ENCODE assay signal across 20 cellular contexts in the genomic region with DNA sequence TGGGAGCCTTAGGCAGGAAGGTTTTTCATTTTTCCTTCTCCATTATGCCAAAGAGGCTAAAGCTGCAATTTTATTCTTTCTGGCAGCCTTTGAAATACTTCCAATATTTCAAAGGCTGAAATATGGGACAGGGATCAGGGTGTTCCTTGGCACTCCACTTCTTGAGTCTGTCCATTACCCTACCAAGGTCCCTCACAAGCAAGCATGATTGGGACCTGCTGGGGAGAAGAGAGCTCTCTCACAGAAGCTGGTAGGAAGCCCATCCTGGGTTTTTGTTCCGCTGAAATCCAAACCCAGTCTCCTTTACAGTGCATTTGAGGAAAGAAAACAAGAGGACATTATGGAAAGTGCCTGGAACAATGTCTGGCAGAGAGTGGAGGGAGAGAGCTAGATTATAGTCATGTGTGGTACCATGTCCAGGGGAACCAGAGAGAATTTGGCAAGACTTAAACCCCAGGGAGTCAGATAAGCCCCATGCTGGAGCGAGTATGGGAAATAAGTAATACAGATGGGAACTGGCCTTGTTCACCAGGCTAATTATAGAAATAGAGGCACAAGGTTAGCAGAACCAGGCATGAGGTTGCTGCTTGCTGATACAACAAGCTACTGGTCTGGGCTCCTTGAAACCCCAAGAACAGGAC.
DNase-seq lines count a peak whose midpoint lies in the region; ATAC-seq and TF ChIP-seq lines count a peak whose summit lies in the region.
"Had no signal": no experiment of that assay in that cellular context is flagged by ENCODE, and none has a peak within 500 bp of the region (broad histone marks: within the 10 kb centered on the region; RNA-seq: fewer than 3 reads in every experiment).

No MANE protein-coding gene starts in this region.

- no peaks in the 10 kb centered on the region for H3K27me3 ChIP-seq in right atrium auricular region
- peaks cover 39% of the 10 kb centered on the region for H3K27me3 ChIP-seq in HCT116 (ENCODE audit: insufficient read depth, low read length)
- H3K27me3 ChIP-seq: BE2C; BLaER1 treated with 17β-estradiol and CSF1 and Interleukin-3, amounts not matched to agents 10 nM and 100 nM had no signal

- H3K79me2 ChIP-seq in HCT116 (ENCODE audit: insufficient read depth, low read length): no peaks in the 10 kb centered on the region

- H3K36me3 ChIP-seq in right atrium auricular region (no peaks in the 10 kb centered on the region), HCT116 (ENCODE audit: control insufficient read depth in 1 of 2, insufficient read depth in 2 of 2, low read length in 2 of 2) (no peaks in the 10 kb centered on the region)
- H3K36me3 ChIP-seq: BE2C; BLaER1 treated with 17β-estradiol and CSF1 and Interleukin-3, amounts not matched to agents 10 nM and 100 nM had no signal

- TF ChIP-seq RAD21 in HCT116 (IDR thresholded peaks at IDR 0.05; ENCODE audit: low read depth): no peak

- TF ChIP-seq POLR2A in HCT116 (IDR thresholded peaks at IDR 0.05; ENCODE audit: borderline replicate concordance, extremely low read depth, insufficient read depth, insufficient read length): no peak

- no peaks in the 10 kb centered on the region for H4K20me1 ChIP-seq in HCT116 (ENCODE audit: insufficient read depth)
- H4K20me1 ChIP-seq: BLaER1 treated with 17β-estradiol and CSF1 and Interleukin-3, amounts not matched to agents 10 nM and 100 nM had no signal

- no TSS peak for BruUV-seq in HCT116 (replicated peaks; lab: Mats Ljungman, UMichigan)

- no peak overlapping the region for H2AFZ ChIP-seq in HCT116 (ENCODE audit: low read depth, low read length, poor library complexity, severe bottlenecking)
- H2AFZ ChIP-seq: GM23338 had no signal

- intact Hi-C loops in Right ventricle myocardium inferior (cut with DNase I) (no loop called here), HCT116 (cut with micrococcal nuclease) (no loop called here), left ventricle myocardium superior (cut with micrococcal nuclease) (no loop called here)

- no peaks in the 10 kb centered on the region for H3K4me1 ChIP-seq in right atrium auricular region
- no peaks in the 10 kb centered on the region for H3K4me1 ChIP-seq in HCT116 (ENCODE audit: control insufficient read depth in 1 of 2, insufficient read depth in 2 of 2, low read length in 2 of 2)
- H3K4me1 ChIP-seq: A549; BE2C; BLaER1 treated with 17β-estradiol and CSF1 and Interleukin-3, amounts not matched to agents 10 nM and 100 nM; Caco-2 had no signal

- no peaks in the 10 kb centered on the region for H3K9me2 ChIP-seq in HCT116 (ENCODE audit: insufficient read depth)

- ATAC-seq in Right ventricle myocardium inferior (peak; percentile 76), HCT116 (no peak), left ventricle myocardium superior (peak; percentile 73)
- ATAC-seq: A549, GM23338 had no signal

- no peak overlapping the region for H3K4me2 ChIP-seq in HCT116 (ENCODE audit: low read length)
- H3K4me2 ChIP-seq: A549; BLaER1 treated with 17β-estradiol and CSF1 and Interleukin-3, amounts not matched to agents 10 nM and 100 nM; GM23338 had no signal

- DNase-seq in Right ventricle myocardium inferior (ENCODE audit: missing footprints): no peak
- no peak for DNase-seq in right atrium auricular region (ENCODE audit: low spot score)
- DNase-seq in HCT116 (ENCODE audit: low read depth, low spot score): no peak
- DNase-seq in fibroblast of the aortic adventitia (ENCODE audit: low read depth): peak; percentile 0
- DNase-seq in left ventricle myocardium superior: no peak
- no peak for DNase-seq in HEK293T (ENCODE audit: extremely low spot score)
- DNase-seq in SKM-1 (lab: John Stamatoyannopoulos, UW; ENCODE audit: unreplicated experiment): no peak
- DNase-seq: 8988T; ACHN; AML-193; BE2C; Caco-2; CD4-positive, alpha-beta memory T cell; DMS53; DMS79 treated with DMSO at 0.1 percent for 48 hours; GF-D8; H9 had no signal

- POLR2A ChIA-PET in HCT116 (lab: Charles Lee): no interaction called here
- POLR2A ChIA-PET in HEK293T (lab: Yijun Ruan, JAX): no interaction called here

- RAD21 ChIA-PET in HCT116 (lab: Charles Lee; ENCODE audit: low non-redundant PET in 1 of 2, low total read pairs in 2 of 2, uncharacterized antibody in 2 of 2, unreplicated experiment in 2 of 2): no interaction called here

- H3K9ac ChIP-seq in HCT116 (ENCODE audit: low read length): no peak overlapping the region
- H3K9ac ChIP-seq: BLaER1 treated with 17β-estradiol and CSF1 and Interleukin-3, amounts not matched to agents 10 nM and 100 nM had no signal

- H3K27ac ChIP-seq in right atrium auricular region: no peak overlapping the region
- no peak overlapping the region for H3K27ac ChIP-seq in HCT116 (ENCODE audit: low read depth, low read length)
- H3K27ac ChIP-seq: A549; BLaER1 treated with 17β-estradiol and CSF1 and Interleukin-3, amounts not matched to agents 10 nM and 100 nM had no signal

- H3K4me3 ChIP-seq in right atrium auricular region (no peak overlapping the region), HCT116 (replicated peaks in 1 of 2; ENCODE audit: low read depth in 1 of 2, low read length in 2 of 2) (no peak overlapping the region), fibroblast of the aortic adventitia (ENCODE audit: low read depth, low read length) (no peak overlapping the region)
- H3K4me3 ChIP-seq: A549; BLaER1 treated with 17β-estradiol and CSF1 and Interleukin-3, amounts not matched to agents 10 nM and 100 nM; GM23338 had no signal

- H3K9me3 ChIP-seq in right atrium auricular region: no peaks in the 10 kb centered on the region
- H3K9me3 ChIP-seq in HCT116 (ENCODE audit: control insufficient read depth in 1 of 2, insufficient read depth in 1 of 2, low read depth in 1 of 2, low read length in 2 of 2): no peaks in the 10 kb centered on the region
- H3K9me3 ChIP-seq: A549; BE2C; BLaER1 treated with 17β-estradiol and CSF1 and Interleukin-3, amounts not matched to agents 10 nM and 100 nM; Caco-2 had no signal

- TF ChIP-seq CTCF in right atrium auricular region (IDR thresholded peaks at IDR 0.05) (no peak), HCT116 (IDR thresholded peaks at IDR 0.05 in 2 of 3, conservative IDR thresholded peaks at IDR 0.05 in 1 of 3; ENCODE audit: borderline replicate concordance in 1 of 3, insufficient read depth in 1 of 3, low read depth in 2 of 3, low read length in 2 of 3) (no peak), fibroblast of the aortic adventitia (IDR thresholded peaks at IDR 0.05; ENCODE audit: insufficient read depth, low read length) (no peak)

- CTCF ChIA-PET in HCT116 (lab: Charles Lee) (no interaction called here), HEK293T (lab: Yijun Ruan, JAX) (no interaction called here)

TF ChIP-seq in HCT116, 20 proteins besides CTCF, POLR2A, EP300 and RAD21 (continues in another document):
- TF ChIP-seq SRF (IDR thresholded peaks at IDR 0.05; ENCODE audit: low read depth): no peak
- no peak for TF ChIP-seq FOSL1 (IDR thresholded peaks at IDR 0.05; ENCODE audit: low read depth)
- TF ChIP-seq EGR1 (IDR thresholded peaks at IDR 0.05; ENCODE audit: low read depth): no peak
- TF ChIP-seq EZH2 (IDR thresholded peaks at IDR 0.05): 0 out of 2 replicates have a peak, but pooled peaks have one; percentile 52

TF ChIP-seq in HEK293T, 16 proteins besides CTCF, POLR2A, EP300 and RAD21:
- TF ChIP-seq, protein P1, sequence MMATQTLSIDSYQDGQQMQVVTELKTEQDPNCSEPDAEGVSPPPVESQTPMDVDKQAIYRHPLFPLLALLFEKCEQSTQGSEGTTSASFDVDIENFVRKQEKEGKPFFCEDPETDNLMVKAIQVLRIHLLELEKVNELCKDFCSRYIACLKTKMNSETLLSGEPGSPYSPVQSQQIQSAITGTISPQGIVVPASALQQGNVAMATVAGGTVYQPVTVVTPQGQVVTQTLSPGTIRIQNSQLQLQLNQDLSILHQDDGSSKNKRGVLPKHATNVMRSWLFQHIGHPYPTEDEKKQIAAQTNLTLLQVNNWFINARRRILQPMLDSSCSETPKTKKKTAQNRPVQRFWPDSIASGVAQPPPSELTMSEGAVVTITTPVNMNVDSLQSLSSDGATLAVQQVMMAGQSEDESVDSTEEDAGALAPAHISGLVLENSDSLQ (IDR thresholded peaks at IDR 0.05): no peak
- no peak for TF ChIP-seq FOXM1 (IDR thresholded peaks at IDR 0.05; ENCODE audit: borderline replicate concordance)
- TF ChIP-seq ELF4 (IDR thresholded peaks at IDR 0.05): no peak
- no peak for TF ChIP-seq L3MBTL2 (conservative IDR thresholded peaks at IDR 0.05)
- TF ChIP-seq HDGF (IDR thresholded peaks at IDR 0.05; ENCODE audit: borderline replicate concordance): no peak
- TF ChIP-seq BHLHE40 (IDR thresholded peaks at IDR 0.05; ENCODE audit: borderline replicate concordance): no peak
- no peak for TF ChIP-seq SP1 (IDR thresholded peaks at IDR 0.05)
- TF ChIP-seq CTBP1 (IDR thresholded peaks at IDR 0.05; ENCODE audit: borderline replicate concordance): no peak
- no peak for TF ChIP-seq FOXK2 (IDR thresholded peaks at IDR 0.05)
- no peak for TF ChIP-seq LEF1 (IDR thresholded peaks at IDR 0.05; ENCODE audit: borderline replicate concordance)
- no peak for TF ChIP-seq FOXA1 (IDR thresholded peaks at IDR 0.05)
- TF ChIP-seq ARNT (IDR thresholded peaks at IDR 0.05): no peak
- no peak for TF ChIP-seq ZNF384 (IDR thresholded peaks at IDR 0.05)
- no peak for TF ChIP-seq NFRKB (IDR thresholded peaks at IDR 0.05)
- TF ChIP-seq TARDBP (IDR thresholded peaks at IDR 0.05): no peak
- no peak for TF ChIP-seq SUZ12 (IDR thresholded peaks at IDR 0.05)
TF ChIP-seq in HEK293T: peak in this region for 0.
